Comparison of ENCODE assay signal across 9 cellular contexts in genomic region chr2:134136702-134137101, GRCh38.
DNase-seq lines count a peak whose midpoint lies in the region; ATAC-seq and TF ChIP-seq lines count a peak whose summit lies in the region.
"Had no signal": no experiment of that assay in that cellular context is flagged by ENCODE, and none has a peak within 500 bp of the region (broad histone marks: within the 10 kb centered on the region; RNA-seq: fewer than 3 reads in every experiment).

No MANE protein-coding gene starts in this region.

- no peak for ATAC-seq in WTC11
- peak; percentile 45 for ATAC-seq in stimulated activated naive CD8-positive, alpha-beta T cell treated with anti-CD3 and anti-CD28 coated beads, Interleukin-15, amount 100 ng/mL, for 72 hours

- CTCF ChIA-PET in activated CD4-positive, alpha-beta T cell treated with anti-CD3 and anti-CD28 coated beads, Interleukin-2, amount 10 ng/mL, durations not matched to agents 7 days and 5 days (lab: Charles Lee): no interaction called here
- CTCF ChIA-PET in WTC11 (lab: Charles Lee): no interaction called here

- peak overlapping the region; percentile 81 to 91 for H3K27ac ChIP-seq in right atrium auricular region

- peaks cover 2% of the 10 kb centered on the region for H3K9me3 Mint-ChIP-seq in activated CD4-positive, alpha-beta T cell treated with anti-CD3 and anti-CD28 coated beads, Interleukin-2, amount 10 ng/mL, durations not matched to agents 7 days and 5 days
- H3K9me3 Mint-ChIP-seq in WTC11: no peaks in the 10 kb centered on the region
- no peaks in the 10 kb centered on the region for H3K9me3 Mint-ChIP-seq in stimulated activated naive CD8-positive, alpha-beta T cell treated with anti-CD3 and anti-CD28 coated beads, Interleukin-15, amount 100 ng/mL, for 72 hours

- no peak for DNase-seq in activated CD4-positive, alpha-beta T cell treated with anti-CD3 and anti-CD28 coated beads, Interleukin-2, amount 10 ng/mL, durations not matched to agents 7 days and 5 days
- no peak for DNase-seq in activated CD4-positive, alpha-beta T cell treated with anti-CD3 and anti-CD28 coated beads for 4 hours
- DNase-seq in WTC11 (ENCODE audit: low spot score): no peak
- no peak for DNase-seq in right atrium auricular region (ENCODE audit: low spot score)
- DNase-seq in stimulated activated naive CD8-positive, alpha-beta T cell treated with anti-CD3 and anti-CD28 coated beads, Interleukin-15, amount 100 ng/mL, for 72 hours: no peak
- DNase-seq in activated gamma-delta T cell (lab: John Stamatoyannopoulos, UW): no peak
- no peak for DNase-seq in NCI-H1417 (lab: John Stamatoyannopoulos, UW)
- DNase-seq in activated CD4-positive, CD25-positive, alpha-beta regulatory T cell treated with anti-CD3 and anti-CD28 coated beads, Interleukin-2, amount 50 U/mL, for 72 hours: no peak
- DNase-seq: NCI-H510A had no signal

- no peaks in the 10 kb centered on the region for H3K9me3 ChIP-seq in right atrium auricular region

- H3K4me3 ChIP-seq in right atrium auricular region: peak overlapping the region in 1 of 2 donors; percentile 31

- H3K27ac Mint-ChIP-seq in activated CD4-positive, alpha-beta T cell treated with anti-CD3 and anti-CD28 coated beads, Interleukin-2, amount 10 ng/mL, durations not matched to agents 7 days and 5 days: peak overlapping the region; percentile 21
- peak overlapping the region; percentile 84; the same call in 1 of the 2 replicates for H3K27ac Mint-ChIP-seq in WTC11
- no peak overlapping the region for H3K27ac Mint-ChIP-seq in stimulated activated naive CD8-positive, alpha-beta T cell treated with anti-CD3 and anti-CD28 coated beads, Interleukin-15, amount 100 ng/mL, for 72 hours

- H3K27me3 Mint-ChIP-seq in activated CD4-positive, alpha-beta T cell treated with anti-CD3 and anti-CD28 coated beads, Interleukin-2, amount 10 ng/mL, durations not matched to agents 7 days and 5 days: no peaks in the 10 kb centered on the region
- H3K27me3 Mint-ChIP-seq in WTC11 (ENCODE audit: low read depth): no peaks in the 10 kb centered on the region
- H3K27me3 Mint-ChIP-seq in stimulated activated naive CD8-positive, alpha-beta T cell treated with anti-CD3 and anti-CD28 coated beads, Interleukin-15, amount 100 ng/mL, for 72 hours: no peaks in the 10 kb centered on the region

- H3K36me3 ChIP-seq in right atrium auricular region: no peaks in the 10 kb centered on the region

- H3K36me3 Mint-ChIP-seq in activated CD4-positive, alpha-beta T cell treated with anti-CD3 and anti-CD28 coated beads, Interleukin-2, amount 10 ng/mL, durations not matched to agents 7 days and 5 days (ENCODE audit: low read depth): peaks cover 14% of the 10 kb centered on the region
- H3K36me3 Mint-ChIP-seq in WTC11: 0 out of 2 replicates have a peak, but pooled peaks cover 1% of the 10 kb centered on the region

- peaks cover 0 to 92% of the 10 kb centered on the region in 2 donors for H3K4me1 ChIP-seq in right atrium auricular region

- peaks cover 47% of the 10 kb centered on the region for H3K4me1 Mint-ChIP-seq in activated CD4-positive, alpha-beta T cell treated with anti-CD3 and anti-CD28 coated beads, Interleukin-2, amount 10 ng/mL, durations not matched to agents 7 days and 5 days
- H3K4me1 Mint-ChIP-seq in WTC11: peaks cover 80% of the 10 kb centered on the region
- peaks cover 71% of the 10 kb centered on the region for H3K4me1 Mint-ChIP-seq in stimulated activated naive CD8-positive, alpha-beta T cell treated with anti-CD3 and anti-CD28 coated beads, Interleukin-15, amount 100 ng/mL, for 72 hours

- TF ChIP-seq CTCF in WTC11 (IDR thresholded peaks at IDR 0.05) (no peak), right atrium auricular region (IDR thresholded peaks at IDR 0.05) (no peak)

- POLR2A ChIA-PET in activated CD4-positive, alpha-beta T cell treated with anti-CD3 and anti-CD28 coated beads, Interleukin-2, amount 10 ng/mL, durations not matched to agents 7 days and 5 days (lab: Charles Lee): no interaction called here
- POLR2A ChIA-PET in WTC11 (lab: Charles Lee): no interaction called here

- H3K27me3 ChIP-seq in right atrium auricular region: no peaks in the 10 kb centered on the region

- H3K4me3 Mint-ChIP-seq in activated CD4-positive, alpha-beta T cell treated with anti-CD3 and anti-CD28 coated beads, Interleukin-2, amount 10 ng/mL, durations not matched to agents 7 days and 5 days: no peak overlapping the region
- no peak overlapping the region for H3K4me3 Mint-ChIP-seq in WTC11
- peak overlapping the region; percentile 23 to 47 for H3K4me3 Mint-ChIP-seq in stimulated activated naive CD8-positive, alpha-beta T cell treated with anti-CD3 and anti-CD28 coated beads, Interleukin-15, amount 100 ng/mL, for 72 hours

TF ChIP-seq in WTC11, 78 proteins besides CTCF, POLR2A, EP300 and RAD21 (continues in another document):
- no peak for TF ChIP-seq ATF3 (CRISPR knock-in tag; conservative IDR thresholded peaks at IDR 0.05)
- TF ChIP-seq NFYB (CRISPR knock-in tag; conservative IDR thresholded peaks at IDR 0.05; ENCODE audit: low read depth): no peak
- no peak for TF ChIP-seq NFATC4 (CRISPR knock-in tag; IDR thresholded peaks at IDR 0.05)
- TF ChIP-seq, protein P1, sequence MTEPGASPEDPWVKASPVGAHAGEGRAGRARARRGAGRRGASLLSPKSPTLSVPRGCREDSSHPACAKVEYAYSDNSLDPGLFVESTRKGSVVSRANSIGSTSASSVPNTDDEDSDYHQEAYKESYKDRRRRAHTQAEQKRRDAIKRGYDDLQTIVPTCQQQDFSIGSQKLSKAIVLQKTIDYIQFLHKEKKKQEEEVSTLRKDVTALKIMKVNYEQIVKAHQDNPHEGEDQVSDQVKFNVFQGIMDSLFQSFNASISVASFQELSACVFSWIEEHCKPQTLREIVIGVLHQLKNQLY (CRISPR knock-in tag; IDR thresholded peaks at IDR 0.05): no peak
- no peak for TF ChIP-seq OVOL2 (CRISPR knock-in tag; IDR thresholded peaks at IDR 0.05; ENCODE audit: borderline replicate concordance)
- no peak for TF ChIP-seq JUN (CRISPR knock-in tag; IDR thresholded peaks at IDR 0.05)
- TF ChIP-seq ARID4B (CRISPR knock-in tag; IDR thresholded peaks at IDR 0.05; ENCODE audit: borderline replicate concordance): no peak
- no peak for TF ChIP-seq NFE2L1 (CRISPR knock-in tag; IDR thresholded peaks at IDR 0.05)
- TF ChIP-seq NR1H2 (CRISPR knock-in tag; IDR thresholded peaks at IDR 0.05): no peak
- no peak for TF ChIP-seq EMX1 (CRISPR knock-in tag; IDR thresholded peaks at IDR 0.05)
- TF ChIP-seq ZNF281 (CRISPR knock-in tag; IDR thresholded peaks at IDR 0.05): no peak
- TF ChIP-seq TCF7 (CRISPR knock-in tag; IDR thresholded peaks at IDR 0.05; ENCODE audit: low read depth): no peak

Comparison
In these comparisons a context has a peak if more than half of its experiments do, and no peak if none do; other contexts are left out.
1. H3K27ac Mint-ChIP-seq: peak in activated CD4-positive, alpha-beta T cell treated with anti-CD3 and anti-CD28 coated beads, Interleukin-2, amount 10 ng/mL, durations not matched to agents 7 days and 5 days (single experiment) and WTC11 (single experiment); none in stimulated activated naive CD8-positive, alpha-beta T cell treated with anti-CD3 and anti-CD28 coated beads, Interleukin-15, amount 100 ng/mL, for 72 hours (0 of 2).
2. H3K4me3 Mint-ChIP-seq: peak in stimulated activated naive CD8-positive, alpha-beta T cell treated with anti-CD3 and anti-CD28 coated beads, Interleukin-15, amount 100 ng/mL, for 72 hours (2 of 2); none in activated CD4-positive, alpha-beta T cell treated with anti-CD3 and anti-CD28 coated beads, Interleukin-2, amount 10 ng/mL, durations not matched to agents 7 days and 5 days (single experiment) and WTC11 (single experiment).